ENCODE assay signal across 21 cellular contexts in genomic region chr9:84438391-84438790, GRCh38.
"Had no signal": no experiment of that assay in that cellular context is flagged by ENCODE, and none has a peak within 500 bp of the region (broad histone marks: within the 10 kb centered on the region; RNA-seq: fewer than 3 reads in every experiment).

No MANE protein-coding gene starts in this region.

- DNase-seq: IMR-90, Kasumi-1, MM.1S, NCI-H1092 treated with DMSO at 0.1 percent for 48 hours, NCI-H1436, NCI-H1694, NCI-H187 treated with DMSO at 0.1 percent for 48 hours, NCI-H2081, NCI-H2107, NCI-H2227 treated with DMSO at 0.1 percent for 48 hours, NCI-H524, NCI-H526 treated with DMSO at 0.1 percent for 48 hours, NCI-H748 treated with DMSO at 0.1 percent for 48 hours, PC-3, SHP77, SK-N-SH, SW 1271 had no signal

- H3K4me2 ChIP-seq: KMS-11, SK-N-SH had no signal

- H3K27ac ChIP-seq: KMS-11, RWPE1 had no signal

- H3K9me3 ChIP-seq: SK-N-SH had no signal

- FAIRE-seq: HepG2 had no signal

- H3K9ac ChIP-seq: KMS-11, SK-N-SH had no signal

- ATAC-seq: HepG2, Panc1, PC-3 had no signal
